ENCODE assay signal across 26 cellular contexts in the genomic region with DNA sequence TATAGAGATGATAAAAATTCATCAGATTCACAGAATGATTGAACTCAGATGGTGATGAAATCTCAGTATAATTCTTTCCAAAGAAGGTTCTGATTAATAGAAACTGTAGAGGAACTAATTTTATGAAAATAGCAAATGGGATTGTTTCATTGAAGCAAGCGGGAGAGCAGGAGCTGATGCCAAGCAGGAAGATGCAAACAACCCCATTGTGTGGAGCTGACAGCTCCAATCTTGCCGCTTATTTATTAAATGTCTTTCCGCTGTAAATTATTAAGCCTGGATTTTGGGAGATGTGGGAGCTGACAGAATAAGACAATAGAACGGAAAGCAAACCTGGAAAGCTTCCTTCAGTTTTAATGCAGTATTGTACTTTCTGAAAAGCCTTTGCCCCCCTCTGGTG. TPM values are rescaled to one million over a fixed set of nuclear protein-coding genes. Genes with fewer than 3 reads are reported as not detected.
"Had no signal": no experiment of that assay in that cellular context is flagged by ENCODE, and none has a peak within 500 bp of the region (broad histone marks: within the 10 kb centered on the region; RNA-seq: fewer than 3 reads in every experiment).

No MANE protein-coding gene starts in this region.

- H3K4me1 Mint-ChIP-seq: nephron progenitor cell had no signal

- H3K36me3 ChIP-seq: left ventricle myocardium inferior, ovary, prostate gland, stomach, thyroid gland, transverse colon, upper lobe of left lung had no signal

- H3K27me3 ChIP-seq: hepatocyte, ovary, stomach, testis, thyroid gland, upper lobe of left lung had no signal

- H3K4me1 ChIP-seq: left ventricle myocardium inferior, prostate gland, stomach, testis, thyroid gland, transverse colon, upper lobe of left lung had no signal

- H3K9me3 ChIP-seq: left ventricle myocardium inferior, ovary, prostate gland, stomach, testis, thyroid gland, transverse colon, upper lobe of left lung had no signal

- ATAC-seq: natural killer cell; right cardiac atrium; sciatic nerve; stimulated activated naive B cell treated with anti-CD40 and anti-IgM and Interleukin-4, amounts not matched to agents 10 μg/mL and 1 μg/mL and 100 μg/mL, for 72 hours; stimulated activated naive CD8-positive, alpha-beta T cell treated with anti-CD3 and anti-CD28 coated beads, Interleukin-15, Interleukin-2, amounts not matched to agents 100 U/mL and 50 U/mL, for 24 hours had no signal

- H3K36me3 Mint-ChIP-seq: natural killer cell had no signal

- H3K79me2 ChIP-seq: hepatocyte had no signal

- H2AFZ ChIP-seq: hepatocyte had no signal

- DNase-seq: islet precursor cell; left ventricle myocardium inferior; mesendoderm; naive B cell; natural killer cell; nephron progenitor cell; ovary; retina; right cardiac atrium; stimulated activated CD4-positive, alpha-beta T cell treated with anti-CD3 and anti-CD28 coated beads, Interleukin-12 subunit alpha, Interleukin-12 subunit beta, amount 100 ng/mL, for 4 hours; stimulated activated CD4-positive, alpha-beta T cell treated with anti-CD3 and anti-CD28 coated beads, Interleukin-15, amount 100 ng/mL, for 24 hours; stimulated activated CD4-positive, alpha-beta T cell treated with anti-CD3 and anti-CD28 coated beads, Interleukin-2, amount 100 ng/mL, for 24 hours; stimulated activated CD4-positive, alpha-beta T cell treated with anti-CD3 and anti-CD28 coated beads, Interleukin-4, amount 100 ng/mL, for 1 hour; stimulated activated naive B cell treated with anti-CD40 and anti-IgM and Interleukin-4, amounts not matched to agents 10 μg/mL and 1 μg/mL and 100 μg/mL, for 72 hours; stimulated activated naive CD8-positive, alpha-beta T cell treated with anti-CD3 and anti-CD28 coated beads, Interleukin-15, Interleukin-2, amounts not matched to agents 100 U/mL and 50 U/mL, for 24 hours; stomach; testis; thyroid gland; transverse colon; upper lobe of left lung had no signal

- H3K4me3 Mint-ChIP-seq: mesothelial cell of epicardium; naive B cell; natural killer cell; nephron progenitor cell; stimulated activated naive B cell treated with anti-CD40 and anti-IgM and Interleukin-4, amounts not matched to agents 10 μg/mL and 1 μg/mL and 100 μg/mL, for 72 hours had no signal

- H3K4me2 ChIP-seq: hepatocyte had no signal

- H3K27ac ChIP-seq: hepatocyte, left ventricle myocardium inferior, ovary, prostate gland, skin epidermis, stomach, testis, thyroid gland, transverse colon, upper lobe of left lung had no signal

- H3K27ac Mint-ChIP-seq: mesothelial cell of epicardium; natural killer cell; nephron progenitor cell; stimulated activated naive B cell treated with anti-CD40 and anti-IgM and Interleukin-4, amounts not matched to agents 10 μg/mL and 1 μg/mL and 100 μg/mL, for 72 hours had no signal

- H3K9me3 Mint-ChIP-seq: natural killer cell had no signal

- H3K4me3 ChIP-seq: hepatocyte, left ventricle myocardium inferior, lung, ovary, prostate gland, skin epidermis, stomach, testis, thyroid gland, transverse colon, upper lobe of left lung had no signal

RNA-seq across cellular contexts. Expression of a gene that starts 47.1 kb away (rescaled TPM):
- total RNA-seq: natural killer cell had no signal
